ENCODE assay signal across 12 cellular contexts in the genomic region with DNA sequence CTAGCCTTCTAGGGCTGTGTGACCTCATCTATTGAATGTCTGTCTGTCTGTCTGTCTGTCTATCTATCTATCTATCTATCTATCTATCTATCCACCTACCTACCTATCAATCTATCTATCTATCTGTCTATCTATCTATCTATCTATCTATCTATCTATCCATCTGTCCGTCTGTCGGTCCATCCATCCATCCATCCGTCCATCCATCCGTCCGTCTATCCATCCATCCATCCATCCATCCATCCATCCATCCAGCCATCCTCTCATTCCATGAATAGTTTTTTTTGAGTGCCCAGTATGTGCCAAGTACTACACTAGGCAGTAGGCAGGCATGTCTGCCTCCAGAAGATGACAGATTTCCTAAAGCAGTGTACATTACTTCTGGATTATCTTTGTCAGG.
DNase-seq lines count a peak whose midpoint lies in the region; ATAC-seq and TF ChIP-seq lines count a peak whose summit lies in the region.
"Had no signal": no experiment of that assay in that cellular context is flagged by ENCODE, and none has a peak within 500 bp of the region (broad histone marks: within the 10 kb centered on the region; RNA-seq: fewer than 3 reads in every experiment).

No MANE protein-coding gene starts in this region.

- H3K4me3 Mint-ChIP-seq in CD8-positive, alpha-beta memory T cell, result peak overlapping the region; percentile 9 to 97 (median 86)
- H3K4me3 Mint-ChIP-seq in activated CD4-positive, alpha-beta memory T cell treated with anti-CD3 and anti-CD28 coated beads, Interleukin-2, amount 10 ng/mL, durations not matched to agents 7 days and 5 days, result peak overlapping the region; percentile 73
- peak overlapping the region; percentile 74 for H3K4me3 Mint-ChIP-seq in mesothelial cell of epicardium

- no peaks in the 10 kb centered on the region for H4K20me1 ChIP-seq in BLaER1

- no peak for DNase-seq in CD8-positive, alpha-beta memory T cell
- DNase-seq in activated CD4-positive, alpha-beta memory T cell treated with anti-CD3 and anti-CD28 coated beads, Interleukin-2, amount 10 ng/mL, durations not matched to agents 7 days and 5 days, result no peak
- no peak for DNase-seq in mesothelial cell of epicardium (ENCODE audit: low spot score in 2 of 2, unreplicated experiment in 2 of 2)
- DNase-seq: central memory CD4-positive, alpha-beta T cell; left lung; NCI-H2029; PC-3 had no signal

- peak overlapping the region in 7 of 8 donors; percentile 77 to 95 (median 86) for H3K27ac Mint-ChIP-seq in CD8-positive, alpha-beta memory T cell
- peak overlapping the region; percentile 82 for H3K27ac Mint-ChIP-seq in activated CD4-positive, alpha-beta memory T cell treated with anti-CD3 and anti-CD28 coated beads, Interleukin-2, amount 10 ng/mL, durations not matched to agents 7 days and 5 days
- H3K27ac Mint-ChIP-seq in mesothelial cell of epicardium, result peak overlapping the region; percentile 94

- peaks cover 0 to 2% of the 10 kb centered on the region in 2 donors for H3K27me3 Mint-ChIP-seq in CD8-positive, alpha-beta memory T cell
- H3K27me3 Mint-ChIP-seq in activated CD4-positive, alpha-beta memory T cell treated with anti-CD3 and anti-CD28 coated beads, Interleukin-2, amount 10 ng/mL, durations not matched to agents 7 days and 5 days, result no peaks in the 10 kb centered on the region
- peaks cover 21% of the 10 kb centered on the region for H3K27me3 Mint-ChIP-seq in mesothelial cell of epicardium (ENCODE audit: low read depth)

- H3K4me3 ChIP-seq in BLaER1, result no peak overlapping the region
- H3K4me3 ChIP-seq in CD8-positive, alpha-beta memory T cell (ENCODE audit: low read length), result no peak overlapping the region

- peak overlapping the region; percentile 78 for H3K4me2 ChIP-seq in BLaER1

- no peaks in the 10 kb centered on the region for H3K9me3 ChIP-seq in BLaER1
- H3K9me3 ChIP-seq in CD8-positive, alpha-beta memory T cell (ENCODE audit: low read length), result no peaks in the 10 kb centered on the region
- H3K9me3 ChIP-seq: left lung had no signal

- no peak overlapping the region for H3K9ac ChIP-seq in BLaER1

- H3K36me3 Mint-ChIP-seq in CD8-positive, alpha-beta memory T cell, result peaks cover 0 to 2% (median 0%) of the 10 kb centered on the region in 3 donors
- peaks cover 2% of the 10 kb centered on the region for H3K36me3 Mint-ChIP-seq in activated CD4-positive, alpha-beta memory T cell treated with anti-CD3 and anti-CD28 coated beads, Interleukin-2, amount 10 ng/mL, durations not matched to agents 7 days and 5 days (ENCODE audit: low read depth)
- no peaks in the 10 kb centered on the region for H3K36me3 Mint-ChIP-seq in mesothelial cell of epicardium

- peaks cover 30 to 42% (median 40%) of the 10 kb centered on the region in 3 donors for H3K4me1 Mint-ChIP-seq in CD8-positive, alpha-beta memory T cell
- peaks cover 67% of the 10 kb centered on the region for H3K4me1 Mint-ChIP-seq in activated CD4-positive, alpha-beta memory T cell treated with anti-CD3 and anti-CD28 coated beads, Interleukin-2, amount 10 ng/mL, durations not matched to agents 7 days and 5 days
- peaks cover 25% of the 10 kb centered on the region for H3K4me1 Mint-ChIP-seq in mesothelial cell of epicardium

- ATAC-seq in HG03565 (IDR thresholded peaks at IDR 0.05; ENCODE audit: unreplicated experiment) (no peak), HG02571 (IDR thresholded peaks at IDR 0.05; ENCODE audit: unreplicated experiment) (no peak), HG02970 (IDR thresholded peaks at IDR 0.05; ENCODE audit: low FRiP score, unreplicated experiment) (no peak)

- CTCF ChIA-PET in CD8-positive, alpha-beta memory T cell (lab: Charles Lee), result interaction anchor here (0.9 to 1.5 kb wide), 4 partner anchors 9 to 122 kb away, joined by 3 to 4 read pairs (median 4); a partner anchor contains a TSS
- CTCF ChIA-PET in activated CD4-positive, alpha-beta memory T cell treated with anti-CD3 and anti-CD28 coated beads, Interleukin-2, amount 10 ng/mL, durations not matched to agents 7 days and 5 days (lab: Charles Lee), result interaction anchor here (0.6 to 2.3 kb wide), 11 partner anchors 9 to 789 kb away, joined by 3 to 10 read pairs (median 4); a partner anchor contains a TSS

- H3K4me1 ChIP-seq in BLaER1, result peaks cover 15% of the 10 kb centered on the region
- peaks cover 15% of the 10 kb centered on the region for H3K4me1 ChIP-seq in CD8-positive, alpha-beta memory T cell (ENCODE audit: insufficient read depth, low read length)
- H3K4me1 ChIP-seq: foreskin keratinocyte had no signal

- H3K27ac ChIP-seq in BLaER1, result no peak overlapping the region
- no peak overlapping the region for H3K27ac ChIP-seq in CD8-positive, alpha-beta memory T cell (ENCODE audit: low read depth, low read length)
- H3K27ac ChIP-seq: foreskin keratinocyte had no signal

- H3K9me3 Mint-ChIP-seq in CD8-positive, alpha-beta memory T cell, result no peaks in the 10 kb centered on the region
- no peaks in the 10 kb centered on the region for H3K9me3 Mint-ChIP-seq in activated CD4-positive, alpha-beta memory T cell treated with anti-CD3 and anti-CD28 coated beads, Interleukin-2, amount 10 ng/mL, durations not matched to agents 7 days and 5 days
- no peaks in the 10 kb centered on the region for H3K9me3 Mint-ChIP-seq in mesothelial cell of epicardium

- no peaks in the 10 kb centered on the region for H3K27me3 ChIP-seq in BLaER1
- H3K27me3 ChIP-seq in CD8-positive, alpha-beta memory T cell (ENCODE audit: insufficient read depth, low read length, poor library complexity, severe bottlenecking), result no peaks in the 10 kb centered on the region
- H3K27me3 ChIP-seq: left lung had no signal

- no peak for TF ChIP-seq CTCF in mesothelial cell of epicardium (IDR thresholded peaks at IDR 0.05; ENCODE audit: unreplicated experiment)

- POLR2A ChIA-PET in CD8-positive, alpha-beta memory T cell (lab: Charles Lee), result interaction anchor here (0.7 to 0.9 kb wide), 2 partner anchors 375 to 436 kb away, joined by 3 to 4 read pairs; no protein-coding TSS in a partner anchor
- POLR2A ChIA-PET in activated CD4-positive, alpha-beta memory T cell treated with anti-CD3 and anti-CD28 coated beads, Interleukin-2, amount 10 ng/mL, durations not matched to agents 7 days and 5 days (lab: Charles Lee), result interaction anchor here (0.6 to 4.1 kb wide), 6 partner anchors 80 to 437 kb away, joined by 3 to 26 read pairs (median 5); a partner anchor contains a TSS

- no peaks in the 10 kb centered on the region for H3K36me3 ChIP-seq in BLaER1
- H3K36me3 ChIP-seq in CD8-positive, alpha-beta memory T cell (ENCODE audit: insufficient read depth, low read length), result no peaks in the 10 kb centered on the region
- H3K36me3 ChIP-seq: left lung had no signal
